Comparison of ENCODE assay signal across 16 cellular contexts in the genomic region with DNA sequence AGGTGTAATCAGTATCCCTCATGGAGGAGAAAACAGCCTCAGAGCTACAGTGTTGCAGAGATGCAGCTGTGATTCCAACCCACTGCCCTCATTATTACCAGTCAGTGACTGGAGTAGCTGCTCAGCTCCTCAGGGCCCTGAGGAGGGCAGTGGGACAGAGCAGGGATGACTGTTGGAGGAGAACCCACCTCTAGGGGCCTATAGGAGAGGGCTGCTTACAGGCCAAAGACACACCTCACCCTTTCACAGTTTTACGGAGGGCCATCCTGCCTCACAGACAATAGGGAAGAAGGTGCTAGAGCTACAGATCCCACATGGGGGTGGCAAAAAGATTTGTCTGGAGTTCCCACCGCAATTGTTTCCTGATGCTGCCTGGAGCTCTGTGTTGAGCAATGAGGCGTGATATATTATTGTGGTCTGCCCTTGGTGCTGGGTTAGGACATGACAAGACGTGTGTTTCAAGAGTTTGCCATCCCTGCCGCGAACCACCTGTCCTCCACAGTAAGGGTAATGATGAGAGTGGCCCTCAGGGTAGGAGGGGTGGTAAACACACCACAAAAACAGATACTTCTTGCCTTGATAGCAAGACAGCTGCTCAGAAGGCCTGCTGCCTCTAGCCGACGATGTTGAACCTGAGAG.
A peak's percentile ranks its signal among the peaks of the same experiment; 100 is the strongest.
DNase-seq lines count a peak whose midpoint lies in the region; ATAC-seq, FAIRE-seq and TF ChIP-seq lines count a peak whose summit lies in the region.
"Had no signal": no experiment of that assay in that cellular context is flagged by ENCODE, and none has a peak within 500 bp of the region (broad histone marks: within the 10 kb centered on the region; RNA-seq: fewer than 3 reads in every experiment).

No MANE protein-coding gene starts in this region.

- TF ChIP-seq CTCF in right atrium auricular region (IDR thresholded peaks at IDR 0.05) (no peak), gastroesophageal sphincter (IDR thresholded peaks at IDR 0.05) (no peak)

- TF ChIP-seq POLR2A in gastroesophageal sphincter (IDR thresholded peaks at IDR 0.05) (no peak), GM12891 (IDR thresholded peaks at IDR 0.05; ENCODE audit: low read depth, low read length) (no peak)

- no peaks in the 10 kb centered on the region for H3K9me3 ChIP-seq in right atrium auricular region
- H3K9me3 ChIP-seq in gastroesophageal sphincter: no peaks in the 10 kb centered on the region
- H3K9me3 ChIP-seq: Caco-2 had no signal

- ATAC-seq in Right ventricle myocardium inferior: no peak
- ATAC-seq in gastroesophageal sphincter: no peak
- ATAC-seq in GM19351 (IDR thresholded peaks at IDR 0.05; ENCODE audit: unreplicated experiment): no peak
- ATAC-seq: K562 had no signal

- no peaks in the 10 kb centered on the region for H3K36me3 ChIP-seq in right atrium auricular region
- H3K36me3 ChIP-seq in gastroesophageal sphincter: no peaks in the 10 kb centered on the region

- TF ChIP-seq EP300 in gastroesophageal sphincter (IDR thresholded peaks at IDR 0.05): no peak

- 93 to 100% methylated on average over 1 to 7 of the region's 8 CpGs for WGBS in gastroesophageal sphincter (ENCODE audit: low coverage in 1 of 2), 2 donors

- H3K27me3 ChIP-seq in right atrium auricular region (no peaks in the 10 kb centered on the region), gastroesophageal sphincter (no peaks in the 10 kb centered on the region)

- H3K4me3 ChIP-seq in right atrium auricular region: no peak overlapping the region
- H3K4me3 ChIP-seq in gastroesophageal sphincter: no peak overlapping the region
- H3K4me3 ChIP-seq: K562 had no signal

- H3K4me1 ChIP-seq in right atrium auricular region (peaks cover 0 to 37% of the 10 kb centered on the region in 2 donors), gastroesophageal sphincter (peaks cover 12 to 95% (median 13%) of the 10 kb centered on the region in 3 donors)

- peak; percentile 94 for FAIRE-seq in urothelium cell line (lab: Jason Lieb, UNC)
- no peak for FAIRE-seq in GM12891 (lab: Jason Lieb, UNC)
- FAIRE-seq: K562 had no signal

- peak overlapping the region; percentile 78 to 88 for H3K27ac ChIP-seq in right atrium auricular region
- H3K27ac ChIP-seq in gastroesophageal sphincter: peak overlapping the region; percentile 89 to 96 (median 95)
- H3K27ac ChIP-seq: epithelial cell of prostate, HL-60 had no signal

- intact Hi-C loops in Right ventricle myocardium inferior (cut with DNase I): loop anchor here (5.0 kb wide), 1 partner anchor 55 kb away; no protein-coding TSS in a partner anchor

- DNase-seq in right atrium auricular region (ENCODE audit: low spot score) (no peak), Right ventricle myocardium inferior (ENCODE audit: missing footprints) (no peak), NOMO-1 treated with dmso at 0.1 percent for 144 hours (lab: John Stamatoyannopoulos, UW; ENCODE audit: unreplicated experiment) (peak; percentile 67), urothelium cell line (ENCODE audit: low spot score) (no peak), NCI-H1436 (lab: John Stamatoyannopoulos, UW) (no peak), GM12891 (ENCODE audit: insufficient read length, low spot score) (no peak)
- DNase-seq: Caco-2; immature natural killer cell; NCI-H1694; NCI-H774; stimulated activated CD4-positive, alpha-beta T cell treated with anti-CD3 and anti-CD28 coated beads, Interleukin-2, amount 100 ng/mL, for 48 hours had no signal

TF ChIP-seq in GM12891, 5 proteins besides CTCF, POLR2A, EP300 and RAD21:
- TF ChIP-seq POU2F2 (IDR thresholded peaks at IDR 0.05; ENCODE audit: low read depth, low read length): no peak
- TF ChIP-seq POLR2AphosphoS5 (IDR thresholded peaks at IDR 0.05; ENCODE audit: low read depth, low read length): no peak
- TF ChIP-seq TAF1 (IDR thresholded peaks at IDR 0.05; ENCODE audit: low read depth, low read length): no peak
- TF ChIP-seq SPI1 (IDR thresholded peaks at IDR 0.05; ENCODE audit: low read depth, low read length): no peak
